ENCODE assay signal across 8 cellular contexts in genomic region chr6:33771342-33772113, GRCh38. TPM values are rescaled to one million over a fixed set of nuclear protein-coding genes. Genes with fewer than 3 reads are reported as not detected.
DNase-seq lines count a peak whose midpoint lies in the region; ATAC-seq and TF ChIP-seq lines count a peak whose summit lies in the region.

No MANE protein-coding gene starts in this region.

- no peak overlapping the region for H2BK5ac ChIP-seq in neuronal stem cell (ENCODE audit: low read length)

- H3K36me3 ChIP-seq in Panc1 (ENCODE audit: control insufficient read depth, insufficient read depth, low read length) (peaks cover 2% of the 10 kb centered on the region; the same call in 1 of the 2 replicates), neuronal stem cell (replicated peaks in 1 of 2; ENCODE audit: control insufficient read depth in 2 of 2, insufficient read depth in 2 of 2, low read length in 2 of 2) (peaks cover 26 to 42% of the 10 kb centered on the region in 2 donors), stomach smooth muscle (ENCODE audit: control insufficient read depth in 2 of 2, insufficient read depth in 2 of 2, low read length in 2 of 2) (peaks cover 32 to 38% of the 10 kb centered on the region in 2 donors)

- no peak overlapping the region for H2BK12ac ChIP-seq in neuronal stem cell (ENCODE audit: low read length)

- H3K4me1 ChIP-seq in Panc1 (ENCODE audit: control insufficient read depth, insufficient read depth, low read length) (peaks cover 23% of the 10 kb centered on the region), neuronal stem cell (ENCODE audit: control insufficient read depth in 2 of 2, insufficient read depth in 1 of 2, low read depth in 1 of 2, low read length in 2 of 2) (peaks cover 10 to 12% of the 10 kb centered on the region in 2 donors), stomach smooth muscle (ENCODE audit: control insufficient read depth, insufficient read depth, low read length) (peaks cover 34% of the 10 kb centered on the region)

- no peak overlapping the region for H4K91ac ChIP-seq in neuronal stem cell (ENCODE audit: low read depth, low read length, poor library complexity)

- peak; percentile 83 for ATAC-seq in Panc1
- no peak for ATAC-seq in GM21576 (IDR thresholded peaks at IDR 0.05; ENCODE audit: unreplicated experiment)

- H2BK15ac ChIP-seq in neuronal stem cell (ENCODE audit: low read length) = no peak overlapping the region

- H3K23ac ChIP-seq in neuronal stem cell (ENCODE audit: low read depth, low read length, poor library complexity) = peak overlapping the region; percentile 12

- TSS peak; percentile 55 for BruUV-seq in Panc1 (replicated peaks; lab: Mats Ljungman, UMichigan)

- H3K27ac ChIP-seq in Panc1 (ENCODE audit: low read length) (peak overlapping the region; percentile 69), neuronal stem cell (replicated peaks; ENCODE audit: low read length) (no peak overlapping the region), stomach smooth muscle (ENCODE audit: low read length) (peak overlapping the region; percentile 49)

- no CpG with 5 or more reads among the region's 43 CpGs for WGBS in neuronal stem cell (ENCODE audit: extremely low coverage in 2 of 2, insufficient read length in 2 of 2, insufficient replicate concordance in 1 of 2), 2 donors

- H3K4ac ChIP-seq in neuronal stem cell (ENCODE audit: low read length) = no peak overlapping the region

- CTCF ChIA-PET in Panc1 (lab: Charles Lee) = interaction anchor here (0.6 to 1.1 kb wide), 2 partner anchors 193 to 397 kb away, joined by 4 to 5 read pairs; no protein-coding TSS in a partner anchor

- TF ChIP-seq CTCF in Panc1 (IDR thresholded peaks at IDR 0.05) (peak; percentile 98), foreskin fibroblast (IDR thresholded peaks at IDR 0.05; ENCODE audit: low read depth, low read length) (peak; percentile 86)

- POLR2A ChIA-PET in Panc1 (lab: Charles Lee) = interaction anchor here (0.6 to 0.8 kb wide), 2 partner anchors 16 to 151 kb away, joined by 3 to 5 read pairs; no protein-coding TSS in a partner anchor

- H3K27me3 ChIP-seq in Panc1 (ENCODE audit: control insufficient read depth, insufficient read depth, low read length) (no peaks in the 10 kb centered on the region), neuronal stem cell (ENCODE audit: control insufficient read depth in 3 of 3, insufficient read depth in 3 of 3, low read depth in 1 of 3, low read length in 3 of 3) (no peaks in the 10 kb centered on the region), stomach smooth muscle (ENCODE audit: control insufficient read depth in 1 of 2, insufficient read depth in 2 of 2, low read length in 2 of 2) (no peaks in the 10 kb centered on the region)

- in situ Hi-C loops in Panc1 (cut with HindIII; ENCODE audit: low pct_unique_long_range_greater_than_20kb, low sequenced_read_pairs) = no loop called here

- H3K4me3 ChIP-seq in Panc1 (ENCODE audit: low read depth in 2 of 2, low read length in 2 of 2) = no peak overlapping the region
- peak overlapping the region in 1 of 2 donors; percentile 22 for H3K4me3 ChIP-seq in foreskin fibroblast (ENCODE audit: low read depth in 1 of 2, low read length in 2 of 2)
- no peak overlapping the region for H3K4me3 ChIP-seq in neuronal stem cell (ENCODE audit: low read length in 2 of 2)
- peak overlapping the region in 1 of 2 donors; percentile 22 for H3K4me3 ChIP-seq in stomach smooth muscle (ENCODE audit: low read length in 2 of 2)

- no peak overlapping the region for H2BK120ac ChIP-seq in neuronal stem cell (ENCODE audit: low read depth, low read length)

- H2AFZ ChIP-seq in neuronal stem cell (ENCODE audit: low read length) = peak overlapping the region; percentile 64

- H3K79me1 ChIP-seq in neuronal stem cell (ENCODE audit: low read depth, low read length) = no peaks in the 10 kb centered on the region

- DNase-seq in COR-L47 (lab: John Stamatoyannopoulos, UW) (peak; percentile 89), HK-2 (ENCODE audit: unreplicated experiment) (peak; percentile 91), Panc1 (ENCODE audit: low read depth, low spot score) (no peak), foreskin fibroblast (peak; percentile 93 to 95), neuronal stem cell (ENCODE audit: low spot score) (peak; percentile 77)
- DNase-seq in activated effector memory CD4-positive, alpha-beta T cell treated with Interleukin-2 at 50 U/mL for 16 hours = peak; percentile 43

- peak overlapping the region; percentile 31 for H3K18ac ChIP-seq in neuronal stem cell (ENCODE audit: low read length)

- peak overlapping the region; percentile 79 for H3K9ac ChIP-seq in neuronal stem cell (ENCODE audit: low read depth, low read length, poor library complexity)
- H3K9ac ChIP-seq in stomach smooth muscle (ENCODE audit: low read length in 2 of 2) = peak overlapping the region; percentile 31 to 58

- H3K9me3 ChIP-seq in Panc1 (ENCODE audit: control insufficient read depth, insufficient read depth, low read depth, low read length) (no peaks in the 10 kb centered on the region), neuronal stem cell (replicated peaks in 1 of 2; ENCODE audit: control insufficient read depth in 2 of 2, insufficient read depth in 1 of 2, low read depth in 1 of 2, low read length in 2 of 2) (no peaks in the 10 kb centered on the region), stomach smooth muscle (ENCODE audit: control insufficient read depth in 2 of 2, low read length in 2 of 2) (no peaks in the 10 kb centered on the region)

- no peak overlapping the region for H4K8ac ChIP-seq in neuronal stem cell (ENCODE audit: low read depth, low read length)

- intact Hi-C loops in Panc1 (cut with micrococcal nuclease; ENCODE audit: unreplicated experiment) = loop anchor here (2.0 kb wide), 1 partner anchor 255 kb away; no protein-coding TSS in a partner anchor

- no peak overlapping the region for H2AK5ac ChIP-seq in neuronal stem cell (ENCODE audit: low read depth, low read length)

- H3K14ac ChIP-seq in neuronal stem cell (ENCODE audit: low read length) = no peak overlapping the region

- H3K4me2 ChIP-seq in neuronal stem cell (ENCODE audit: insufficient read depth, low read length, poor library complexity, severe bottlenecking) = no peak overlapping the region

RNA-seq across cellular contexts. Expression of gene LEMD2, which starts 17.4 kb away (rescaled TPM):
- total RNA-seq in Panc1 (2021; ENCODE audit: unreplicated experiment) = 89.8 TPM
- polyA plus RNA-seq in Panc1 (2012; ENCODE audit: insufficient read length) = 75.3 TPM
- polyA plus RNA-seq in neuronal stem cell (2013, experiment 1 of 2) = 30.6 TPM
- polyA plus RNA-seq in neuronal stem cell (2013, experiment 2 of 2) = 30.2 TPM

RNA-seq across cellular contexts. Expression of gene IP6K3, which starts 24.8 kb away (rescaled TPM):
- total RNA-seq in Panc1 (2021; ENCODE audit: unreplicated experiment) = not detected
- polyA plus RNA-seq in Panc1 (2012; ENCODE audit: insufficient read length) = not detected
- 1.7 TPM for polyA plus RNA-seq in neuronal stem cell (2013, experiment 1 of 2)
- polyA plus RNA-seq in neuronal stem cell (2013, experiment 2 of 2) = 1.4 TPM

RNA-seq across cellular contexts. Expression of gene MLN, which starts 32.3 kb away (rescaled TPM):
- total RNA-seq in Panc1 (2021; ENCODE audit: unreplicated experiment) = not detected
- polyA plus RNA-seq in Panc1 (2012; ENCODE audit: insufficient read length) = not detected
- polyA plus RNA-seq in neuronal stem cell (2013, experiment 1 of 2) = not detected
- polyA plus RNA-seq in neuronal stem cell (2013, experiment 2 of 2) = not detected
